1 cellular context compared by ENCODE assay signal in genomic region chr12:56104109-56104814, GRCh38.
TF ChIP-seq lines count a peak whose summit lies in the region.

Gene PA2G4, plus strand, starts transcription at chr12:56104559. Its CDS starts 179 bp downstream, at chr12:56104738.

TF ChIP-seq in K562, 482 proteins besides CTCF, POLR2A, EP300 and RAD21 (continued from another document and continues in another):
- TF ChIP-seq HBP1 (CRISPR knock-in tag; IDR thresholded peaks at IDR 0.05) (peak; percentile 25; the same call in 1 of the 2 replicates), FOSL1 (tag; conservative IDR thresholded peaks at IDR 0.05) (no peak), MTA3 (IDR thresholded peaks at IDR 0.05; ENCODE audit: borderline replicate concordance) (peak; percentile 19), ETV5 (CRISPR knock-in tag; IDR thresholded peaks at IDR 0.05; ENCODE audit: low read depth) (peak; percentile 76), RAD51 (IDR thresholded peaks at IDR 0.05; ENCODE audit: borderline replicate concordance, low read depth) (no peak), HMGN3 (IDR thresholded peaks at IDR 0.05; ENCODE audit: borderline replicate concordance, extremely low read depth, insufficient read length, low read depth, low read length) (peak; percentile 92), CXXC5 (CRISPR knock-in tag; IDR thresholded peaks at IDR 0.05) (peak; percentile 90), ARHGAP35 (IDR thresholded peaks at IDR 0.05; ENCODE audit: partially characterized antibody) (no peak), KLF10 (CRISPR knock-in tag; IDR thresholded peaks at IDR 0.05) (no peak), JUND (IDR thresholded peaks at IDR 0.05; ENCODE audit: borderline replicate concordance, low read depth, low read length) (peak; percentile 68; the same call in 1 of the 2 replicates), JUND (tag; IDR thresholded peaks at IDR 0.05; ENCODE audit: borderline replicate concordance, low read depth, low read length) (peak; percentile 43; the same call in 1 of the 3 replicates), FOXA1 (IDR thresholded peaks at IDR 0.05; ENCODE audit: borderline replicate concordance) (no peak), DDX20 (tag; IDR thresholded peaks at IDR 0.05; ENCODE audit: low read depth) (no peak), STAT5A (IDR thresholded peaks at IDR 0.05; ENCODE audit: borderline replicate concordance, low read length) (no peak), KAT7 (CRISPR knock-in tag; IDR thresholded peaks at IDR 0.05; ENCODE audit: borderline replicate concordance) (peak; percentile 99), RB1 (IDR thresholded peaks at IDR 0.05; ENCODE audit: low read depth) (peak; percentile 77), SMAD2 (IDR thresholded peaks at IDR 0.05; ENCODE audit: low read depth, low read length) (no peak), RBBP5 (IDR thresholded peaks at IDR 0.05; ENCODE audit: borderline replicate concordance, insufficient read depth, low read length, poor library complexity, severe bottlenecking) (peak; percentile 85), ZNF75A (CRISPR knock-in tag; IDR thresholded peaks at IDR 0.05) (0 out of 2 replicates have a peak, but pooled peaks have one; percentile 11), AFF1 (IDR thresholded peaks at IDR 0.05; ENCODE audit: low read depth in 1 of 2, partially characterized antibody in 2 of 2) (peak; percentile 29 to 97), PURB (CRISPR knock-in tag; IDR thresholded peaks at IDR 0.05; ENCODE audit: low read depth) (no peak), BRD9 (IDR thresholded peaks at IDR 0.05; ENCODE audit: low read depth, partially characterized antibody) (peak; percentile 27), ZFPM2 (CRISPR knock-in tag; IDR thresholded peaks at IDR 0.05) (no peak), FOXK2 (conservative IDR thresholded peaks at IDR 0.05 in 1 of 2, IDR thresholded peaks at IDR 0.05 in 1 of 2; ENCODE audit: low read depth in 2 of 2) (0 out of 4 replicates have a peak, but pooled peaks of 1 of the 2 experiments have one; percentile 23), SP1 (CRISPR knock-in tag; IDR thresholded peaks at IDR 0.05) (peak; percentile 88), BCLAF1 (IDR thresholded peaks at IDR 0.05; ENCODE audit: borderline replicate concordance in 1 of 2, control insufficient read depth in 1 of 2, low read depth in 2 of 2, low read length in 1 of 2) (peak in 1 of 2 experiments; percentile 72; a peak in 1 of 4 replicates), THRAP3 (IDR thresholded peaks at IDR 0.05; ENCODE audit: borderline replicate concordance) (no peak), GTF2A2 (tag; IDR thresholded peaks at IDR 0.05) (no peak), RNF2 (IDR thresholded peaks at IDR 0.05) (peak; percentile 85), MCM3 (IDR thresholded peaks at IDR 0.05) (no peak), ETV1 (tag; conservative IDR thresholded peaks at IDR 0.05; ENCODE audit: low read depth) (0 out of 2 replicates have a peak, but pooled peaks have one; percentile 42)
- TF ChIP-seq, protein P1, sequence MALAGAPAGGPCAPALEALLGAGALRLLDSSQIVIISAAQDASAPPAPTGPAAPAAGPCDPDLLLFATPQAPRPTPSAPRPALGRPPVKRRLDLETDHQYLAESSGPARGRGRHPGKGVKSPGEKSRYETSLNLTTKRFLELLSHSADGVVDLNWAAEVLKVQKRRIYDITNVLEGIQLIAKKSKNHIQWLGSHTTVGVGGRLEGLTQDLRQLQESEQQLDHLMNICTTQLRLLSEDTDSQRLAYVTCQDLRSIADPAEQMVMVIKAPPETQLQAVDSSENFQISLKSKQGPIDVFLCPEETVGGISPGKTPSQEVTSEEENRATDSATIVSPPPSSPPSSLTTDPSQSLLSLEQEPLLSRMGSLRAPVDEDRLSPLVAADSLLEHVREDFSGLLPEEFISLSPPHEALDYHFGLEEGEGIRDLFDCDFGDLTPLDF (CRISPR knock-in tag; IDR thresholded peaks at IDR 0.05) = peak; percentile 96
- TF ChIP-seq, protein P2, sequence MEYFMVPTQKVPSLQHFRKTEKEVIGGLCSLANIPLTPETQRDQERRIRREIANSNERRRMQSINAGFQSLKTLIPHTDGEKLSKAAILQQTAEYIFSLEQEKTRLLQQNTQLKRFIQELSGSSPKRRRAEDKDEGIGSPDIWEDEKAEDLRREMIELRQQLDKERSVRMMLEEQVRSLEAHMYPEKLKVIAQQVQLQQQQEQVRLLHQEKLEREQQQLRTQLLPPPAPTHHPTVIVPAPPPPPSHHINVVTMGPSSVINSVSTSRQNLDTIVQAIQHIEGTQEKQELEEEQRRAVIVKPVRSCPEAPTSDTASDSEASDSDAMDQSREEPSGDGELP (CRISPR knock-in tag; IDR thresholded peaks at IDR 0.05; ENCODE audit: borderline replicate concordance) = peak; percentile 93
- TF ChIP-seq, protein P3, sequence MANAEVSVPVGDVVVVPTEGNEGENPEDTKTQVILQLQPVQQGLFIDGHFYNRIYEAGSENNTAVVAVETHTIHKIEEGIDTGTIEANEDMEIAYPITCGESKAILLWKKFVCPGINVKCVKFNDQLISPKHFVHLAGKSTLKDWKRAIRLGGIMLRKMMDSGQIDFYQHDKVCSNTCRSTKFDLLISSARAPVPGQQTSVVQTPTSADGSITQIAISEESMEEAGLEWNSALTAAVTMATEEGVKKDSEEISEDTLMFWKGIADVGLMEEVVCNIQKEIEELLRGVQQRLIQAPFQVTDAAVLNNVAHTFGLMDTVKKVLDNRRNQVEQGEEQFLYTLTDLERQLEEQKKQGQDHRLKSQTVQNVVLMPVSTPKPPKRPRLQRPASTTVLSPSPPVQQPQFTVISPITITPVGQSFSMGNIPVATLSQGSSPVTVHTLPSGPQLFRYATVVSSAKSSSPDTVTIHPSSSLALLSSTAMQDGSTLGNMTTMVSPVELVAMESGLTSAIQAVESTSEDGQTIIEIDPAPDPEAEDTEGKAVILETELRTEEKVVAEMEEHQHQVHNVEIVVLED (CRISPR knock-in tag; IDR thresholded peaks at IDR 0.05) = peak; percentile 74
- TF ChIP-seq, protein P4, sequence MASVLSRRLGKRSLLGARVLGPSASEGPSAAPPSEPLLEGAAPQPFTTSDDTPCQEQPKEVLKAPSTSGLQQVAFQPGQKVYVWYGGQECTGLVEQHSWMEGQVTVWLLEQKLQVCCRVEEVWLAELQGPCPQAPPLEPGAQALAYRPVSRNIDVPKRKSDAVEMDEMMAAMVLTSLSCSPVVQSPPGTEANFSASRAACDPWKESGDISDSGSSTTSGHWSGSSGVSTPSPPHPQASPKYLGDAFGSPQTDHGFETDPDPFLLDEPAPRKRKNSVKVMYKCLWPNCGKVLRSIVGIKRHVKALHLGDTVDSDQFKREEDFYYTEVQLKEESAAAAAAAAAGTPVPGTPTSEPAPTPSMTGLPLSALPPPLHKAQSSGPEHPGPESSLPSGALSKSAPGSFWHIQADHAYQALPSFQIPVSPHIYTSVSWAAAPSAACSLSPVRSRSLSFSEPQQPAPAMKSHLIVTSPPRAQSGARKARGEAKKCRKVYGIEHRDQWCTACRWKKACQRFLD (CRISPR knock-in tag; IDR thresholded peaks at IDR 0.05) = peak; percentile 75
- TF ChIP-seq, protein P5, sequence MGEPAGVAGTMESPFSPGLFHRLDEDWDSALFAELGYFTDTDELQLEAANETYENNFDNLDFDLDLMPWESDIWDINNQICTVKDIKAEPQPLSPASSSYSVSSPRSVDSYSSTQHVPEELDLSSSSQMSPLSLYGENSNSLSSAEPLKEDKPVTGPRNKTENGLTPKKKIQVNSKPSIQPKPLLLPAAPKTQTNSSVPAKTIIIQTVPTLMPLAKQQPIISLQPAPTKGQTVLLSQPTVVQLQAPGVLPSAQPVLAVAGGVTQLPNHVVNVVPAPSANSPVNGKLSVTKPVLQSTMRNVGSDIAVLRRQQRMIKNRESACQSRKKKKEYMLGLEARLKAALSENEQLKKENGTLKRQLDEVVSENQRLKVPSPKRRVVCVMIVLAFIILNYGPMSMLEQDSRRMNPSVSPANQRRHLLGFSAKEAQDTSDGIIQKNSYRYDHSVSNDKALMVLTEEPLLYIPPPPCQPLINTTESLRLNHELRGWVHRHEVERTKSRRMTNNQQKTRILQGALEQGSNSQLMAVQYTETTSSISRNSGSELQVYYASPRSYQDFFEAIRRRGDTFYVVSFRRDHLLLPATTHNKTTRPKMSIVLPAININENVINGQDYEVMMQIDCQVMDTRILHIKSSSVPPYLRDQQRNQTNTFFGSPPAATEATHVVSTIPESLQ (CRISPR knock-in tag; IDR thresholded peaks at IDR 0.05) = peak; percentile 92
- TF ChIP-seq, protein P6, sequence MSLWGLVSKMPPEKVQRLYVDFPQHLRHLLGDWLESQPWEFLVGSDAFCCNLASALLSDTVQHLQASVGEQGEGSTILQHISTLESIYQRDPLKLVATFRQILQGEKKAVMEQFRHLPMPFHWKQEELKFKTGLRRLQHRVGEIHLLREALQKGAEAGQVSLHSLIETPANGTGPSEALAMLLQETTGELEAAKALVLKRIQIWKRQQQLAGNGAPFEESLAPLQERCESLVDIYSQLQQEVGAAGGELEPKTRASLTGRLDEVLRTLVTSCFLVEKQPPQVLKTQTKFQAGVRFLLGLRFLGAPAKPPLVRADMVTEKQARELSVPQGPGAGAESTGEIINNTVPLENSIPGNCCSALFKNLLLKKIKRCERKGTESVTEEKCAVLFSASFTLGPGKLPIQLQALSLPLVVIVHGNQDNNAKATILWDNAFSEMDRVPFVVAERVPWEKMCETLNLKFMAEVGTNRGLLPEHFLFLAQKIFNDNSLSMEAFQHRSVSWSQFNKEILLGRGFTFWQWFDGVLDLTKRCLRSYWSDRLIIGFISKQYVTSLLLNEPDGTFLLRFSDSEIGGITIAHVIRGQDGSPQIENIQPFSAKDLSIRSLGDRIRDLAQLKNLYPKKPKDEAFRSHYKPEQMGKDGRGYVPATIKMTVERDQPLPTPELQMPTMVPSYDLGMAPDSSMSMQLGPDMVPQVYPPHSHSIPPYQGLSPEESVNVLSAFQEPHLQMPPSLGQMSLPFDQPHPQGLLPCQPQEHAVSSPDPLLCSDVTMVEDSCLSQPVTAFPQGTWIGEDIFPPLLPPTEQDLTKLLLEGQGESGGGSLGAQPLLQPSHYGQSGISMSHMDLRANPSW (CRISPR knock-in tag; IDR thresholded peaks at IDR 0.05) = peak; percentile 80; the same call in 1 of the 2 replicates
- TF ChIP-seq, protein P7, sequence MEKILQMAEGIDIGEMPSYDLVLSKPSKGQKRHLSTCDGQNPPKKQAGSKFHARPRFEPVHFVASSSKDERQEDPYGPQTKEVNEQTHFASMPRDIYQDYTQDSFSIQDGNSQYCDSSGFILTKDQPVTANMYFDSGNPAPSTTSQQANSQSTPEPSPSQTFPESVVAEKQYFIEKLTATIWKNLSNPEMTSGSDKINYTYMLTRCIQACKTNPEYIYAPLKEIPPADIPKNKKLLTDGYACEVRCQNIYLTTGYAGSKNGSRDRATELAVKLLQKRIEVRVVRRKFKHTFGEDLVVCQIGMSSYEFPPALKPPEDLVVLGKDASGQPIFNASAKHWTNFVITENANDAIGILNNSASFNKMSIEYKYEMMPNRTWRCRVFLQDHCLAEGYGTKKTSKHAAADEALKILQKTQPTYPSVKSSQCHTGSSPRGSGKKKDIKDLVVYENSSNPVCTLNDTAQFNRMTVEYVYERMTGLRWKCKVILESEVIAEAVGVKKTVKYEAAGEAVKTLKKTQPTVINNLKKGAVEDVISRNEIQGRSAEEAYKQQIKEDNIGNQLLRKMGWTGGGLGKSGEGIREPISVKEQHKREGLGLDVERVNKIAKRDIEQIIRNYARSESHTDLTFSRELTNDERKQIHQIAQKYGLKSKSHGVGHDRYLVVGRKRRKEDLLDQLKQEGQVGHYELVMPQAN (IDR thresholded peaks at IDR 0.05; ENCODE audit: borderline replicate concordance) = peak; percentile 58
